8 cellular contexts compared by ENCODE assay signal in genomic region chr10:73920084-73920483, GRCh38. TPM values are rescaled to one million over a fixed set of nuclear protein-coding genes. Genes with fewer than 3 reads are reported as not detected.
DNase-seq lines count a peak whose midpoint lies in the region; ATAC-seq and TF ChIP-seq lines count a peak whose summit lies in the region.

No MANE protein-coding gene starts in this region.

- TF ChIP-seq CTCF in heart right ventricle (IDR thresholded peaks at IDR 0.05) (peak in 1 of 9 donors; percentile 9), suprapubic skin (IDR thresholded peaks at IDR 0.05) (no peak)

- H3K9me3 ChIP-seq in heart right ventricle (peaks cover 0 to 10% (median 0%) of the 10 kb centered on the region in 11 donors), suprapubic skin (no peaks in the 10 kb centered on the region)

- WGBS in heart right ventricle, 2 donors = 46 to 49% methylated on average over 4 of the region's 4 CpGs
- 15% methylated on average over 4 of the region's 4 CpGs for WGBS in suprapubic skin

- no peak for TF ChIP-seq EP300 in suprapubic skin (IDR thresholded peaks at IDR 0.05)

- DNase-seq in SIG-M5 (lab: John Stamatoyannopoulos, UW) (peak; percentile 24), heart right ventricle (peak; percentile 42 to 43), suprapubic skin (ENCODE audit: low spot score in 2 of 2) (peak in 1 of 2 donors; percentile 82), NCI-H187 (lab: John Stamatoyannopoulos, UW) (no peak)

- TF ChIP-seq POLR2A in suprapubic skin (IDR thresholded peaks at IDR 0.05) = no peak

- intact Hi-C loops in heart right ventricle (cut with DNase I) = no loop called here

- ATAC-seq in GM21723 (IDR thresholded peaks at IDR 0.05; ENCODE audit: unreplicated experiment) (peak; percentile 71), heart right ventricle (peak; percentile 64 to 86 (median 73)), HG03196 (IDR thresholded peaks at IDR 0.05; ENCODE audit: unreplicated experiment) (no peak), GM19397 (IDR thresholded peaks at IDR 0.05; ENCODE audit: unreplicated experiment) (no peak), HG02623 (IDR thresholded peaks at IDR 0.05; ENCODE audit: unreplicated experiment) (no peak)

- H3K27ac ChIP-seq in heart right ventricle (peak overlapping the region in 9 of 10 donors; percentile 51 to 83 (median 63)), suprapubic skin (peak overlapping the region; percentile 86)

- H3K36me3 ChIP-seq in heart right ventricle = peaks cover 0 to 24% (median 0%) of the 10 kb centered on the region in 9 donors
- H3K36me3 ChIP-seq in suprapubic skin = peaks cover 10% of the 10 kb centered on the region

- H3K27me3 ChIP-seq in heart right ventricle (no peaks in the 10 kb centered on the region), suprapubic skin (no peaks in the 10 kb centered on the region)

- H3K4me1 ChIP-seq in heart right ventricle = peaks cover 0 to 43% (median 21%) of the 10 kb centered on the region in 9 donors
- H3K4me1 ChIP-seq in suprapubic skin = peaks cover 47% of the 10 kb centered on the region

- no peak overlapping the region for H3K4me3 ChIP-seq in heart right ventricle
- H3K4me3 ChIP-seq in suprapubic skin = no peak overlapping the region

RNA-seq across cellular contexts. Expression of gene PLAU, which starts 9.2 kb away (rescaled TPM):
- 10 to 100 TPM in 2 of 10 donors, 1 to 10 TPM in 8; 4.4 to 44.3 (median 9.1) TPM for total RNA-seq in heart right ventricle
- 10 to 100 TPM in 1 of 2 donors, 1 to 10 TPM in 1; 5.6 to 10.4 TPM for polyA plus RNA-seq in heart right ventricle
- total RNA-seq in suprapubic skin = 10 to 100 TPM in 2 of 4 donors, 1 to 10 TPM in 2; 8.4 to 19.1 (median 10.8) TPM

RNA-seq across cellular contexts. Expression of gene CAMK2G, which starts 45.7 kb away (rescaled TPM):
- 10 to 100 TPM in 9 of 10 donors, 1 to 10 TPM in 1; 9.4 to 16.7 (median 12.7) TPM for total RNA-seq in heart right ventricle
- polyA plus RNA-seq in heart right ventricle = 1 to 10 TPM; 8.5 to 9.9 TPM
- total RNA-seq in suprapubic skin = 10 to 100 TPM; 16.9 to 35.2 (median 20.6) TPM

Comparison
In these comparisons a context has a peak if more than half of its experiments do, and no peak if none do; other contexts are left out.
1. ATAC-seq: peak in GM21723 (single experiment) and heart right ventricle (8 of 8); none in HG03196 (single experiment), GM19397 (single experiment) and HG02623 (single experiment).
2. DNase-seq: peak in SIG-M5 (single experiment) and heart right ventricle (2 of 2); none in NCI-H187 (0 of 2).